Comparison of ENCODE assay signal across 11 cellular contexts in genomic region chr2:65054749-65055426, GRCh38. TPM values are rescaled to one million over a fixed set of nuclear protein-coding genes. Genes with fewer than 3 reads are reported as not detected.
DNase-seq lines count a peak whose midpoint lies in the region; TF ChIP-seq lines count a peak whose summit lies in the region.
"Had no signal": no experiment of that assay in that cellular context is flagged by ENCODE, and none has a peak within 500 bp of the region (broad histone marks: within the 10 kb centered on the region; RNA-seq: fewer than 3 reads in every experiment).

No MANE protein-coding gene starts in this region.

- H3K27me3 ChIP-seq in DOHH2 (ENCODE audit: control insufficient read depth, low read length) (no peaks in the 10 kb centered on the region), Loucy (ENCODE audit: insufficient read depth, low read length, poor library complexity, severe bottlenecking) (no peaks in the 10 kb centered on the region), neuron (ENCODE audit: insufficient read depth, low read length) (no peaks in the 10 kb centered on the region), ascending aorta (no peaks in the 10 kb centered on the region)
- H3K27me3 ChIP-seq: heart left ventricle, right atrium auricular region had no signal

- intact Hi-C loops in ascending aorta (cut with DNase I) = loop anchor here (5.0 kb wide), 1 partner anchor 1468 kb away; the partner anchor contains the start of genes MDH1 and WDPCP

- no peaks in the 10 kb centered on the region for H3K9me2 ChIP-seq in DOHH2 (replicated peaks; ENCODE audit: control insufficient read depth, low read length)
- no peaks in the 10 kb centered on the region for H3K9me2 ChIP-seq in Loucy (replicated peaks; ENCODE audit: low read depth, low read length)

- in situ Hi-C loops in KBM-7 (cut with MboI; ENCODE audit: low pct_unique_long_range_greater_than_20kb, low sequenced_read_pairs) = loop anchor here (25.0 kb wide), 1 partner anchor 507 kb away; no protein-coding TSS in a partner anchor

- peak overlapping the region; percentile 70 for H3K9ac ChIP-seq in Loucy (ENCODE audit: low read depth, low read length, poor library complexity, severe bottlenecking)

- H2AFZ ChIP-seq in Loucy (ENCODE audit: low read length) (no peak overlapping the region), neuron (ENCODE audit: low read depth, low read length) (no peak overlapping the region)

- peaks cover 53% of the 10 kb centered on the region for H3K4me1 ChIP-seq in DOHH2 (ENCODE audit: control insufficient read depth, low read length)
- peaks cover 60% of the 10 kb centered on the region for H3K4me1 ChIP-seq in Loucy (ENCODE audit: insufficient read depth, low read length, poor library complexity, severe bottlenecking)
- H3K4me1 ChIP-seq in neuron (ENCODE audit: insufficient read depth, low read length) = peaks cover 11% of the 10 kb centered on the region
- H3K4me1 ChIP-seq in ascending aorta = peaks cover 4 to 24% of the 10 kb centered on the region in 2 donors

- DNase-seq in coronary artery (ENCODE audit: low spot score) (no peak), KBM-7 (no peak), ascending aorta (ENCODE audit: low spot score in 2 of 2) (no peak), AG08396 (ENCODE audit: low spot score) (no peak), DMS 273 treated with DMSO at 0.1 percent for 48 hours (lab: John Stamatoyannopoulos, UW) (no peak)
- DNase-seq: NCI-H1694 treated with DMSO at 0.1 percent for 48 hours had no signal

- H3K4me2 ChIP-seq in DOHH2 (ENCODE audit: low read length) (peak overlapping the region; percentile 75), Loucy (ENCODE audit: low read depth, low read length, poor library complexity, severe bottlenecking) (peak overlapping the region; percentile 85)

- H3K4me3 ChIP-seq in DOHH2 (ENCODE audit: low read length) (peak overlapping the region; percentile 91), Loucy (ENCODE audit: low read length, poor library complexity, severe bottlenecking) (peak overlapping the region; percentile 79), coronary artery (peak overlapping the region; percentile 95), neuron (ENCODE audit: low read length) (peak overlapping the region; percentile 89), ascending aorta (peak overlapping the region in 1 of 2 donors; percentile 94)

- H4K20me1 ChIP-seq in DOHH2 (ENCODE audit: control insufficient read depth, insufficient read depth, low read depth, low read length) (no peaks in the 10 kb centered on the region), Loucy (ENCODE audit: insufficient read depth, low read length, poor library complexity, severe bottlenecking) (peaks cover 10% of the 10 kb centered on the region)

- H3K79me2 ChIP-seq in DOHH2 (ENCODE audit: control insufficient read depth, low read length) = peaks cover 26% of the 10 kb centered on the region
- H3K79me2 ChIP-seq in Loucy (ENCODE audit: insufficient read depth, low read length) = peaks cover 44% of the 10 kb centered on the region

- TF ChIP-seq CTCF in DOHH2 (IDR thresholded peaks at IDR 0.05; ENCODE audit: low read depth, low read length, poor library complexity, severe bottlenecking) = no peak
- TF ChIP-seq CTCF in Loucy (conservative IDR thresholded peaks at IDR 0.05; ENCODE audit: low read length) = no peak
- TF ChIP-seq CTCF in coronary artery (IDR thresholded peaks at IDR 0.05) = no peak
- no peak for TF ChIP-seq CTCF in ascending aorta (IDR thresholded peaks at IDR 0.05)

- H3K36me3 ChIP-seq in DOHH2 (ENCODE audit: control insufficient read depth, low read length) (peaks cover 3% of the 10 kb centered on the region), Loucy (ENCODE audit: insufficient read depth, low read length) (no peaks in the 10 kb centered on the region), neuron (ENCODE audit: insufficient read depth, low read length) (no peaks in the 10 kb centered on the region), ascending aorta (no peaks in the 10 kb centered on the region)
- H3K36me3 ChIP-seq: heart left ventricle, right atrium auricular region had no signal

- H3K27ac ChIP-seq in DOHH2 (ENCODE audit: low read depth, low read length) (no peak overlapping the region), coronary artery (no peak overlapping the region), ascending aorta (no peak overlapping the region)

- H3F3A ChIP-seq in DOHH2 (ENCODE audit: control insufficient read depth, insufficient read depth) (no peaks in the 10 kb centered on the region), Loucy (ENCODE audit: low read depth) (no peaks in the 10 kb centered on the region)

- H3K9me3 ChIP-seq in DOHH2 (ENCODE audit: control insufficient read depth, insufficient read depth, low read length) = 0 out of 2 replicates have a peak, but pooled peaks cover 4% of the 10 kb centered on the region
- H3K9me3 ChIP-seq in Loucy (ENCODE audit: insufficient read depth, low read depth, low read length) = no peaks in the 10 kb centered on the region
- H3K9me3 ChIP-seq in neuron (ENCODE audit: low read length) = peaks cover 4% of the 10 kb centered on the region
- no peaks in the 10 kb centered on the region for H3K9me3 ChIP-seq in ascending aorta
- H3K9me3 ChIP-seq: heart left ventricle, right atrium auricular region had no signal

RNA-seq across cellular contexts. Expression of gene CEP68, which starts 1.3 kb away (rescaled TPM):
- total RNA-seq in ascending aorta = 30.8 TPM
